ENCODE assay signal across 20 cellular contexts in the genomic region with DNA sequence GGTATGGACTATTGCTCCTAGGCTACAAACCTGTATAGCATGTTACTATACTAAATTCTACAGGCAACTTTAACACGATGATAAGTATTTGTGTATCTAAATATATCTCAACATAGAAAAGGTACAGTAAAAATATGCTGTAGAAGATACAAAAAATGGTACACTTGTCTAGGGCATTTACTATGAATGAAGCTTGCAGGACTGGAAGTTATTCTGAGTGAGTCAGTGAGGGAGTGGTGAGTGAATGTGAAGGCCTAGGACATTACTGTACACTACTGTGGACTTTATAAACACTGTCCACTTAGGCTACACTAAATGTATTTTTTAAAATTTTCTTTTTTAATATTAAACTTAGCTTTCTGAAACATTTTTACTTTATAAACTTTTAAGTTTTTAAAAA.
"Had no signal": no experiment of that assay in that cellular context is flagged by ENCODE, and none has a peak within 500 bp of the region (broad histone marks: within the 10 kb centered on the region; RNA-seq: fewer than 3 reads in every experiment).

No MANE protein-coding gene starts in this region.

- H3K9me3 Mint-ChIP-seq: activated naive CD8-positive, alpha-beta T cell treated with anti-CD3 and anti-CD28 coated beads for 36 hours; activated T-cell treated with anti-CD3 and anti-CD28 coated beads, Interleukin-2, amount 50 U/mL, for 4 hours; central memory CD8-positive, alpha-beta T cell had no signal

- H3K27me3 ChIP-seq: ascending aorta, foreskin keratinocyte, neutrophil, right atrium auricular region, tibial artery, vagina had no signal

- H3K4me1 ChIP-seq: foreskin keratinocyte, right atrium auricular region, vagina had no signal

- H3K27me3 Mint-ChIP-seq: activated CD8-positive, alpha-beta memory T cell treated with anti-CD3 and anti-CD28 coated beads, Interleukin-2, amount 10 ng/mL, durations not matched to agents 7 days and 5 days; activated naive CD8-positive, alpha-beta T cell treated with anti-CD3 and anti-CD28 coated beads for 36 hours; central memory CD8-positive, alpha-beta T cell; naive thymus-derived CD8-positive, alpha-beta T cell had no signal

- H3K4me3 Mint-ChIP-seq: activated CD8-positive, alpha-beta memory T cell treated with anti-CD3 and anti-CD28 coated beads, Interleukin-2, amount 10 ng/mL, durations not matched to agents 7 days and 5 days; activated naive CD8-positive, alpha-beta T cell treated with anti-CD3 and anti-CD28 coated beads for 36 hours; activated T-cell treated with anti-CD3 and anti-CD28 coated beads, Interleukin-2, amount 50 U/mL, for 4 hours; central memory CD8-positive, alpha-beta T cell; endodermal cell; naive thymus-derived CD8-positive, alpha-beta T cell had no signal

- ATAC-seq: activated CD8-positive, alpha-beta memory T cell treated with anti-CD3 and anti-CD28 coated beads, Interleukin-2, amount 10 ng/mL, durations not matched to agents 7 days and 5 days; activated T-cell treated with anti-CD3 and anti-CD28 coated beads, Interleukin-2, amount 50 U/mL, for 4 hours; esophagus mucosa; foreskin keratinocyte; naive thymus-derived CD8-positive, alpha-beta T cell had no signal

- DNase-seq: activated CD4-positive, alpha-beta T cell treated with anti-CD3 and anti-CD28 coated beads, Interleukin-2, amount 50 U/mL, for 48 hours; activated CD4-positive, CD25-positive, alpha-beta regulatory T cell treated with anti-CD3 and anti-CD28 coated beads, Interleukin-2, amount 50 U/mL, for 72 hours; activated CD8-positive, alpha-beta memory T cell treated with anti-CD3 and anti-CD28 coated beads, Interleukin-2, amount 10 ng/mL, durations not matched to agents 7 days and 5 days; activated gamma-delta T cell; activated naive CD8-positive, alpha-beta T cell treated with anti-CD3 and anti-CD28 coated beads for 36 hours; activated T-cell treated with anti-CD3 and anti-CD28 coated beads, Interleukin-2, amount 50 U/mL, for 4 hours; endodermal cell; head of caudate nucleus; naive thymus-derived CD8-positive, alpha-beta T cell; posterior cingulate gyrus; small intestine; T-helper 9 cell; tibial artery had no signal

- H3K4me1 Mint-ChIP-seq: activated CD8-positive, alpha-beta memory T cell treated with anti-CD3 and anti-CD28 coated beads, Interleukin-2, amount 10 ng/mL, durations not matched to agents 7 days and 5 days; activated naive CD8-positive, alpha-beta T cell treated with anti-CD3 and anti-CD28 coated beads for 36 hours; central memory CD8-positive, alpha-beta T cell; naive thymus-derived CD8-positive, alpha-beta T cell had no signal

- H3K36me3 Mint-ChIP-seq: activated CD8-positive, alpha-beta memory T cell treated with anti-CD3 and anti-CD28 coated beads, Interleukin-2, amount 10 ng/mL, durations not matched to agents 7 days and 5 days; activated naive CD8-positive, alpha-beta T cell treated with anti-CD3 and anti-CD28 coated beads for 36 hours; naive thymus-derived CD8-positive, alpha-beta T cell had no signal

- H3K27ac Mint-ChIP-seq: activated CD8-positive, alpha-beta memory T cell treated with anti-CD3 and anti-CD28 coated beads, Interleukin-2, amount 10 ng/mL, durations not matched to agents 7 days and 5 days; activated naive CD8-positive, alpha-beta T cell treated with anti-CD3 and anti-CD28 coated beads for 36 hours; endodermal cell had no signal

- H3K36me3 ChIP-seq: ascending aorta, neutrophil, right atrium auricular region, tibial artery, vagina had no signal

- H3K9me3 ChIP-seq: ascending aorta, neutrophil, right atrium auricular region, tibial artery, vagina had no signal

- H3K4me3 ChIP-seq: ascending aorta, right atrium auricular region, tibial artery, vagina had no signal

- H3K27ac ChIP-seq: foreskin keratinocyte, neutrophil, right atrium auricular region, tibial artery, vagina had no signal
